ENCODE assay signal across 10 cellular contexts in genomic region chr17:77254961-77255741, GRCh38.
DNase-seq lines count a peak whose midpoint lies in the region; ATAC-seq and TF ChIP-seq lines count a peak whose summit lies in the region.
"Had no signal": no experiment of that assay in that cellular context is flagged by ENCODE, and none has a peak within 500 bp of the region (broad histone marks: within the 10 kb centered on the region; RNA-seq: fewer than 3 reads in every experiment).

No MANE protein-coding gene starts in this region.

- H3K36me3 ChIP-seq in colonic mucosa, result no peaks in the 10 kb centered on the region
- H3K36me3 ChIP-seq: BLaER1 treated with 17β-estradiol and CSF1 and Interleukin-3, amounts not matched to agents 10 nM and 100 nM had no signal

- no peaks in the 10 kb centered on the region for H3K36me3 Mint-ChIP-seq in WTC11
- H3K36me3 Mint-ChIP-seq in type B pancreatic cell, result no peaks in the 10 kb centered on the region

- CTCF ChIA-PET in WTC11 (lab: Charles Lee), result interaction anchor here (0.5 to 2.1 kb wide), 16 partner anchors 12 to 722 kb away, joined by 3 to 10 read pairs (median 4); partner anchors contain the start of genes MGAT5B and SEC14L1

- H3K27me3 Mint-ChIP-seq in WTC11 (ENCODE audit: low read depth) (peaks cover 2% of the 10 kb centered on the region; the same call in 1 of the 2 replicates), type B pancreatic cell (no peaks in the 10 kb centered on the region)

- no peaks in the 10 kb centered on the region for H3K9me3 Mint-ChIP-seq in WTC11
- H3K9me3 Mint-ChIP-seq in type B pancreatic cell, result no peaks in the 10 kb centered on the region

- no peaks in the 10 kb centered on the region for H3K4me1 ChIP-seq in colonic mucosa

- no peaks in the 10 kb centered on the region for H3K9me3 ChIP-seq in colonic mucosa
- H3K9me3 ChIP-seq: BLaER1 treated with 17β-estradiol and CSF1 and Interleukin-3, amounts not matched to agents 10 nM and 100 nM had no signal

- peaks cover 16% of the 10 kb centered on the region for H3K4me1 Mint-ChIP-seq in WTC11
- peaks cover 24% of the 10 kb centered on the region for H3K4me1 Mint-ChIP-seq in type B pancreatic cell (ENCODE audit: unreplicated experiment)

- no peak overlapping the region for H3K27ac ChIP-seq in colonic mucosa
- H3K27ac ChIP-seq: BLaER1 treated with 17β-estradiol and CSF1 and Interleukin-3, amounts not matched to agents 10 nM and 100 nM had no signal

- POLR2A ChIA-PET in WTC11 (lab: Charles Lee), result interaction anchor here (1.1 kb wide), 1 partner anchor 20 kb away, joined by 3 read pairs; no protein-coding TSS in a partner anchor

- no peak overlapping the region for H3K9ac ChIP-seq in colonic mucosa (ENCODE audit: low read depth in 2 of 2, low read length in 2 of 2)
- H3K9ac ChIP-seq: BLaER1 treated with 17β-estradiol and CSF1 and Interleukin-3, amounts not matched to agents 10 nM and 100 nM had no signal

- H3K27me3 ChIP-seq in colonic mucosa, result no peaks in the 10 kb centered on the region

- peak; percentile 34 for DNase-seq in NCI-H748 (lab: John Stamatoyannopoulos, UW; ENCODE audit: unreplicated experiment)
- DNase-seq in NCI-H748 treated with DMSO at 0.1 percent for 48 hours (lab: John Stamatoyannopoulos, UW), result no peak
- no peak for DNase-seq in WTC11 (ENCODE audit: low spot score)
- peak; percentile 86 for DNase-seq in iris pigment epithelial cell (ENCODE audit: low read depth)
- DNase-seq in type B pancreatic cell (ENCODE audit: extremely low spot score, unreplicated experiment), result no peak
- DNase-seq in colonic mucosa, result no peak
- DNase-seq in activated CD8-positive, alpha-beta memory T cell treated with anti-CD3 and anti-CD28 coated beads, Interleukin-2, amount 50 U/mL, for 48 hours, result no peak
- DNase-seq: SIG-M5 had no signal

- no peak overlapping the region for H3K4me3 ChIP-seq in colonic mucosa
- H3K4me3 ChIP-seq: BLaER1 treated with 17β-estradiol and CSF1 and Interleukin-3, amounts not matched to agents 10 nM and 100 nM had no signal

- peak; percentile 47 for ATAC-seq in WTC11
- ATAC-seq in GM21528 (IDR thresholded peaks at IDR 0.05; ENCODE audit: low FRiP score, unreplicated experiment), result no peak

- H3K4me3 Mint-ChIP-seq in WTC11 (no peak overlapping the region), type B pancreatic cell (peak overlapping the region; percentile 60)

- intact Hi-C loops in colonic mucosa (cut with DNase I), result no loop called here

- H3K27ac Mint-ChIP-seq in WTC11 (no peak overlapping the region), type B pancreatic cell (peak overlapping the region; percentile 86)

- TF ChIP-seq CTCF in WTC11 (IDR thresholded peaks at IDR 0.05) (no peak), type B pancreatic cell (conservative IDR thresholded peaks at IDR 0.05) (no peak), colonic mucosa (IDR thresholded peaks at IDR 0.05) (no peak)

TF ChIP-seq in WTC11, 78 proteins besides CTCF, POLR2A, EP300 and RAD21:
- no peak for TF ChIP-seq ZNF425 (CRISPR knock-in tag; conservative IDR thresholded peaks at IDR 0.05)
- TF ChIP-seq GABPB1 (CRISPR knock-in tag; IDR thresholded peaks at IDR 0.05), result 0 out of 2 replicates have a peak, but pooled peaks have one; percentile 30

Comparison
In these comparisons a context has a peak if more than half of its experiments do, and no peak if none do; other contexts are left out.
1. DNase-seq: peak in NCI-H748 (single experiment) and iris pigment epithelial cell (single experiment); none in NCI-H748 treated with DMSO at 0.1 percent for 48 hours (single experiment), WTC11 (single experiment), type B pancreatic cell (single experiment), colonic mucosa (single experiment) and activated CD8-positive, alpha-beta memory T cell treated with anti-CD3 and anti-CD28 coated beads, Interleukin-2, amount 50 U/mL, for 48 hours (single experiment).